8 cellular contexts compared by ENCODE assay signal in genomic region chr15:64634020-64634419, GRCh38.
DNase-seq lines count a peak whose midpoint lies in the region; ATAC-seq, FAIRE-seq and TF ChIP-seq lines count a peak whose summit lies in the region.

No MANE protein-coding gene starts in this region.

- no peak for FAIRE-seq in astrocyte (lab: Jason Lieb, UNC)

- peaks cover 3% of the 10 kb centered on the region for H3K36me3 ChIP-seq in astrocyte (ENCODE audit: insufficient read depth, low read length)
- H3K36me3 ChIP-seq in smooth muscle cell (ENCODE audit: low read depth): peaks cover 3% of the 10 kb centered on the region

- H3K4me3 ChIP-seq in astrocyte (ENCODE audit: insufficient read depth, low read depth, low read length): no peak overlapping the region
- no peak overlapping the region for H3K4me3 ChIP-seq in smooth muscle cell

- DNase-seq in NCI-H69 (lab: John Stamatoyannopoulos, UW) (peak; percentile 92), astrocyte (ENCODE audit: low read depth) (peak; percentile 65), smooth muscle cell (lab: John Stamatoyannopoulos, UW; ENCODE audit: unreplicated experiment) (no peak), caudate nucleus (lab: John Stamatoyannopoulos, UW) (no peak), DMS79 treated with DMSO at 0.1 percent for 48 hours (lab: John Stamatoyannopoulos, UW) (no peak), hypothalamus (lab: John Stamatoyannopoulos, UW) (no peak)

- H3K9me3 Mint-ChIP-seq in astrocyte (ENCODE audit: unreplicated experiment): no peaks in the 10 kb centered on the region

- peak overlapping the region; percentile 17 for H3K4me3 Mint-ChIP-seq in astrocyte (ENCODE audit: unreplicated experiment)

- H3K9ac ChIP-seq in astrocyte (ENCODE audit: low read length) (peak overlapping the region; percentile 17), smooth muscle cell (ENCODE audit: low read depth) (peak overlapping the region; percentile 59)

- H3K36me3 Mint-ChIP-seq in astrocyte (ENCODE audit: low read depth, unreplicated experiment): peaks cover 14% of the 10 kb centered on the region

- H3K9me3 ChIP-seq in astrocyte (ENCODE audit: insufficient read depth, low read depth, low read length) (peaks cover 2% of the 10 kb centered on the region), smooth muscle cell (replicated peaks; ENCODE audit: low read depth) (no peaks in the 10 kb centered on the region)

- H3K27me3 Mint-ChIP-seq in astrocyte (ENCODE audit: low read depth, unreplicated experiment): no peaks in the 10 kb centered on the region

- peaks cover 31% of the 10 kb centered on the region for H3K4me1 Mint-ChIP-seq in astrocyte (ENCODE audit: low read depth, unreplicated experiment)

- H3K4me1 ChIP-seq in astrocyte (ENCODE audit: insufficient read depth, low read length) (peaks cover 21% of the 10 kb centered on the region), smooth muscle cell (ENCODE audit: low read depth) (peaks cover 33% of the 10 kb centered on the region)

- peak overlapping the region; percentile 93 for H3K27ac Mint-ChIP-seq in astrocyte (ENCODE audit: unreplicated experiment)

- H3K79me2 ChIP-seq in astrocyte (ENCODE audit: insufficient read depth, low read length) (peaks cover 72% of the 10 kb centered on the region), smooth muscle cell (ENCODE audit: low read depth) (peaks cover 37% of the 10 kb centered on the region)

- H2AFZ ChIP-seq in astrocyte (ENCODE audit: low read depth, low read length): no peak overlapping the region
- no peak overlapping the region for H2AFZ ChIP-seq in smooth muscle cell (ENCODE audit: low read depth)

- H3K4me2 ChIP-seq in astrocyte (ENCODE audit: low read length) (peak overlapping the region; percentile 24), smooth muscle cell (peak overlapping the region; percentile 51)

- no peak for TF ChIP-seq CTCF in astrocyte (IDR thresholded peaks at IDR 0.05; ENCODE audit: insufficient read depth, low read depth, low read length)
- TF ChIP-seq CTCF in smooth muscle cell (IDR thresholded peaks at IDR 0.05; ENCODE audit: borderline replicate concordance, insufficient read depth, poor library complexity, severe bottlenecking): no peak

- H3F3A ChIP-seq in smooth muscle cell (ENCODE audit: low read depth): peaks cover 4% of the 10 kb centered on the region

- H3K27me3 ChIP-seq in astrocyte (ENCODE audit: insufficient read depth, low read length): no peaks in the 10 kb centered on the region
- no peaks in the 10 kb centered on the region for H3K27me3 ChIP-seq in smooth muscle cell (ENCODE audit: low read depth)

- 17% methylated on average over 2 of the region's 2 CpGs for WGBS in smooth muscle cell (ENCODE audit: low lambda C conversion rate)

- H4K20me1 ChIP-seq in astrocyte (ENCODE audit: insufficient read depth, low read length): peaks cover 35% of the 10 kb centered on the region
- peaks cover 66% of the 10 kb centered on the region for H4K20me1 ChIP-seq in smooth muscle cell (ENCODE audit: low read depth)

- ATAC-seq in GM18867 (IDR thresholded peaks at IDR 0.05; ENCODE audit: unreplicated experiment): peak; percentile 77
- ATAC-seq in HG02623 (IDR thresholded peaks at IDR 0.05; ENCODE audit: unreplicated experiment): peak; percentile 75

- H3K27ac ChIP-seq in astrocyte (ENCODE audit: low read depth, low read length) (peak overlapping the region; percentile 36), smooth muscle cell (ENCODE audit: low read depth) (peak overlapping the region; percentile 93), caudate nucleus (ENCODE audit: low read depth, low read length) (no peak overlapping the region)

Comparison
In these comparisons a context has a peak if more than half of its experiments do, and no peak if none do; other contexts are left out.
1. DNase-seq: peak in NCI-H69 (single experiment) and astrocyte (single experiment); none in smooth muscle cell (single experiment), caudate nucleus (0 of 61), DMS79 treated with DMSO at 0.1 percent for 48 hours (single experiment) and hypothalamus (0 of 51).